ENCODE assay signal across 15 cellular contexts in genomic region chr11:69588270-69588669, GRCh38. TPM values are rescaled to one million over a fixed set of nuclear protein-coding genes. Genes with fewer than 3 reads are reported as not detected.
A peak's percentile ranks its signal among the peaks of the same experiment; 100 is the strongest.
DNase-seq lines count a peak whose midpoint lies in the region; ATAC-seq and TF ChIP-seq lines count a peak whose summit lies in the region.
"Had no signal": no experiment of that assay in that cellular context is flagged by ENCODE, and none has a peak within 500 bp of the region (broad histone marks: within the 10 kb centered on the region; RNA-seq: fewer than 3 reads in every experiment).

No MANE protein-coding gene starts in this region.

- H3K27ac Mint-ChIP-seq in chondrocyte (ENCODE audit: unreplicated experiment) = no peak overlapping the region
- H3K27ac Mint-ChIP-seq: activated B cell treated with CpG ODN at 0.5 μM for 24 hours; activated T-helper 17 cell treated with anti-CD3 and anti-CD28 coated beads, Interleukin-2, amount 50 U/mL, for 72 hours had no signal

- no peak overlapping the region for H2BK15ac ChIP-seq in neuronal stem cell (ENCODE audit: low read length)

- no peak for TF ChIP-seq POLR2A in spleen (IDR thresholded peaks at IDR 0.05)

- H3K4me3 Mint-ChIP-seq in chondrocyte (ENCODE audit: unreplicated experiment) = no peak overlapping the region
- H3K4me3 Mint-ChIP-seq: activated B cell treated with CpG ODN at 0.5 μM for 24 hours; activated T-helper 17 cell treated with anti-CD3 and anti-CD28 coated beads, Interleukin-2, amount 50 U/mL, for 72 hours had no signal

- peak overlapping the region; percentile 19 for H3K18ac ChIP-seq in neuronal stem cell (ENCODE audit: low read length)

- intact Hi-C loops in spleen (cut with DNase I; ENCODE audit: low total_unique reads) = no loop called here

- no peak for ATAC-seq in GM18502 (IDR thresholded peaks at IDR 0.05; ENCODE audit: poor library complexity, unreplicated experiment)
- ATAC-seq: activated T-helper 17 cell treated with anti-CD3 and anti-CD28 coated beads, Interleukin-2, amount 50 U/mL, for 72 hours; left ventricle myocardium superior had no signal

- no peaks in the 10 kb centered on the region for H3K9me3 Mint-ChIP-seq in chondrocyte (ENCODE audit: low read depth)
- H3K9me3 Mint-ChIP-seq: activated T-helper 17 cell treated with anti-CD3 and anti-CD28 coated beads, Interleukin-2, amount 50 U/mL, for 72 hours had no signal

- H3K4me1 Mint-ChIP-seq in chondrocyte (ENCODE audit: low read depth) = peaks cover 9% of the 10 kb centered on the region
- H3K4me1 Mint-ChIP-seq: activated B cell treated with CpG ODN at 0.5 μM for 24 hours; activated T-helper 17 cell treated with anti-CD3 and anti-CD28 coated beads, Interleukin-2, amount 50 U/mL, for 72 hours had no signal

- no peaks in the 10 kb centered on the region for H3K79me1 ChIP-seq in neuronal stem cell (ENCODE audit: low read depth, low read length)

- no peak overlapping the region for H3K4ac ChIP-seq in neuronal stem cell (ENCODE audit: low read length)

- H3K36me3 ChIP-seq in BJ (ENCODE audit: control insufficient read depth, insufficient read depth, low read length) = no peaks in the 10 kb centered on the region
- H3K36me3 ChIP-seq in neuronal stem cell (replicated peaks in 1 of 2; ENCODE audit: control insufficient read depth in 2 of 2, insufficient read depth in 2 of 2, low read length in 2 of 2) = no peaks in the 10 kb centered on the region
- H3K36me3 ChIP-seq in effector memory CD4-positive, alpha-beta T cell (ENCODE audit: control insufficient read depth, insufficient read depth, low read length) = no peaks in the 10 kb centered on the region
- no peaks in the 10 kb centered on the region for H3K36me3 ChIP-seq in spleen
- H3K36me3 ChIP-seq: sigmoid colon had no signal

- no peak overlapping the region for H2BK12ac ChIP-seq in neuronal stem cell (ENCODE audit: low read length)

- H3K9me3 ChIP-seq in neuronal stem cell (replicated peaks in 1 of 2; ENCODE audit: control insufficient read depth in 2 of 2, insufficient read depth in 1 of 2, low read depth in 1 of 2, low read length in 2 of 2) (no peaks in the 10 kb centered on the region), spleen (peaks cover 0 to 4% (median 0%) of the 10 kb centered on the region in 8 donors)
- H3K9me3 ChIP-seq in effector memory CD4-positive, alpha-beta T cell (ENCODE audit: control insufficient read depth, low read length) = no peaks in the 10 kb centered on the region

- H3K4me1 ChIP-seq in neuronal stem cell (ENCODE audit: control insufficient read depth in 2 of 2, insufficient read depth in 1 of 2, low read depth in 1 of 2, low read length in 2 of 2) (peaks cover 0 to 1% of the 10 kb centered on the region in 2 donors), spleen (no peaks in the 10 kb centered on the region)
- H3K4me1 ChIP-seq in effector memory CD4-positive, alpha-beta T cell (ENCODE audit: control insufficient read depth, insufficient read depth, low read length, poor library complexity, severe bottlenecking) = no peaks in the 10 kb centered on the region

- no peak overlapping the region for H2AFZ ChIP-seq in neuronal stem cell (ENCODE audit: low read length)

- H4K8ac ChIP-seq in neuronal stem cell (ENCODE audit: low read depth, low read length) = no peak overlapping the region

- H3K23ac ChIP-seq in neuronal stem cell (ENCODE audit: low read depth, low read length, poor library complexity) = no peak overlapping the region

- no peak overlapping the region for H2AK5ac ChIP-seq in neuronal stem cell (ENCODE audit: low read depth, low read length)

- H4K91ac ChIP-seq in neuronal stem cell (ENCODE audit: low read depth, low read length, poor library complexity) = no peak overlapping the region

- DNase-seq in BJ (ENCODE audit: low read depth) (peak; percentile 66), LoVo (ENCODE audit: low spot score) (peak; percentile 16), chondrocyte (ENCODE audit: low spot score) (no peak), neuronal stem cell (ENCODE audit: low spot score) (no peak), nucleus accumbens (lab: John Stamatoyannopoulos, UW) (no peak), spleen (no peak)
- no peak for DNase-seq in effector memory CD4-positive, alpha-beta T cell
- DNase-seq: activated B cell treated with CpG ODN at 0.5 μM for 24 hours; DMS79 treated with DMSO at 0.1 percent for 48 hours; effector CD4-positive, alpha-beta T cell; left ventricle myocardium superior; NCI-H1694 treated with DMSO at 0.1 percent for 48 hours; sigmoid colon had no signal

- CTCF ChIA-PET in BJ (lab: Yijun Ruan, JAX) = interaction anchor here (0.6 to 3.2 kb wide), 16 partner anchors 10 to 607 kb away, joined by 3 to 8 read pairs (median 3); no protein-coding TSS in a partner anchor

- no peak overlapping the region for H3K4me2 ChIP-seq in neuronal stem cell (ENCODE audit: insufficient read depth, low read length, poor library complexity, severe bottlenecking)

- H3K27me3 ChIP-seq in BJ (ENCODE audit: control insufficient read depth, insufficient read depth, low read length) (no peaks in the 10 kb centered on the region), neuronal stem cell (ENCODE audit: control insufficient read depth in 3 of 3, insufficient read depth in 3 of 3, low read depth in 1 of 3, low read length in 3 of 3) (peaks cover 0 to 3% (median 0%) of the 10 kb centered on the region in 3 experiments), spleen (replicated peaks in 1 of 7) (no peaks in the 10 kb centered on the region)
- H3K27me3 ChIP-seq in effector memory CD4-positive, alpha-beta T cell (replicated peaks; ENCODE audit: control insufficient read depth, insufficient read depth, low read length, poor library complexity, severe bottlenecking) = no peaks in the 10 kb centered on the region
- H3K27me3 ChIP-seq: sigmoid colon had no signal

- no peak overlapping the region for H2BK120ac ChIP-seq in neuronal stem cell (ENCODE audit: low read depth, low read length)

- no peak overlapping the region for H3K4me3 ChIP-seq in BJ (ENCODE audit: low read depth, low read length)
- no peak overlapping the region for H3K4me3 ChIP-seq in neuronal stem cell (ENCODE audit: low read length in 2 of 2)
- H3K4me3 ChIP-seq in effector memory CD4-positive, alpha-beta T cell (ENCODE audit: insufficient read depth, low read depth, low read length, poor library complexity, severe bottlenecking) = no peak overlapping the region
- no peak overlapping the region for H3K4me3 ChIP-seq in spleen
- H3K4me3 ChIP-seq: sigmoid colon had no signal

- no peak overlapping the region for H3K27ac ChIP-seq in neuronal stem cell (replicated peaks; ENCODE audit: low read length)
- H3K27ac ChIP-seq in effector memory CD4-positive, alpha-beta T cell (ENCODE audit: insufficient read depth, low read length, poor library complexity, severe bottlenecking) = no peak overlapping the region
- H3K27ac ChIP-seq in spleen = no peak overlapping the region
- H3K27ac ChIP-seq: sigmoid colon had no signal

- no peaks in the 10 kb centered on the region for H3K36me3 Mint-ChIP-seq in chondrocyte (ENCODE audit: low read depth)

- H3K14ac ChIP-seq in neuronal stem cell (ENCODE audit: low read length) = no peak overlapping the region

- no peaks in the 10 kb centered on the region for H3K27me3 Mint-ChIP-seq in chondrocyte (ENCODE audit: low read depth)

- no peak overlapping the region for H2BK5ac ChIP-seq in neuronal stem cell (ENCODE audit: low read length)

- no CpG with 5 or more reads among the region's 5 CpGs for WGBS in neuronal stem cell (ENCODE audit: extremely low coverage in 2 of 2, insufficient read length in 2 of 2, insufficient replicate concordance in 1 of 2), 2 donors
- WGBS in spleen, 5 donors = 63 to 86% (median 81%) methylated on average over 5 of the region's 5 CpGs

- POLR2A ChIA-PET in BJ (lab: Charles Lee) = interaction anchor here (0.5 kb wide), 1 partner anchor 1406 kb away, joined by 3 read pairs; no protein-coding TSS in a partner anchor

- H3K9ac ChIP-seq in neuronal stem cell (ENCODE audit: low read depth, low read length, poor library complexity) = no peak overlapping the region

- TF ChIP-seq CTCF in BJ (IDR thresholded peaks at IDR 0.05; ENCODE audit: insufficient read depth, low read depth, low read length) = peak; percentile 54
- peak; percentile 33 for TF ChIP-seq CTCF in chondrocyte (IDR thresholded peaks at IDR 0.05)
- no peak for TF ChIP-seq CTCF in spleen (IDR thresholded peaks at IDR 0.05 in 8 of 11, conservative IDR thresholded peaks at IDR 0.05 in 3 of 11)

RNA-seq across cellular contexts. Expression of gene CCND1, which starts 52.7 kb away (rescaled TPM):
- 186 and 307 TPM in 2 replicates for polyA plus RNA-seq in BJ (2011; rRNA removed)
- polyA minus RNA-seq in BJ (2011; rRNA and poly(A)+ RNA removed) = 448 and 688 TPM in 2 replicates
- 129 to 300 TPM (median 130 TPM) in 3 replicates for total RNA-seq in chondrocyte
- polyA plus RNA-seq in neuronal stem cell (2013, experiment 1 of 2) = 56.5 TPM
- polyA plus RNA-seq in neuronal stem cell (2013, experiment 2 of 2) = 57.8 TPM
- 10 to 100 TPM; 14.3 to 96.6 (median 60.5) TPM for total RNA-seq in spleen
- polyA plus RNA-seq in spleen = 10 to 100 TPM in 1 of 3 donors, 1 to 10 TPM in 2; 4.3 to 22.7 (median 6.4) TPM

Comparison
In these comparisons a context has a peak if more than half of its experiments do, and no peak if none do; other contexts are left out.
1. DNase-seq: peak in BJ (single experiment) and LoVo (single experiment); none in chondrocyte (single experiment), neuronal stem cell (single experiment), nucleus accumbens (0 of 56), effector memory CD4-positive, alpha-beta T cell (0 of 3) and spleen (single experiment).
2. CTCF ChIP-seq: peak in BJ (single experiment) and chondrocyte (single experiment); none in spleen (0 of 11).